Comparison of ENCODE assay signal across 12 cellular contexts in the genomic region with DNA sequence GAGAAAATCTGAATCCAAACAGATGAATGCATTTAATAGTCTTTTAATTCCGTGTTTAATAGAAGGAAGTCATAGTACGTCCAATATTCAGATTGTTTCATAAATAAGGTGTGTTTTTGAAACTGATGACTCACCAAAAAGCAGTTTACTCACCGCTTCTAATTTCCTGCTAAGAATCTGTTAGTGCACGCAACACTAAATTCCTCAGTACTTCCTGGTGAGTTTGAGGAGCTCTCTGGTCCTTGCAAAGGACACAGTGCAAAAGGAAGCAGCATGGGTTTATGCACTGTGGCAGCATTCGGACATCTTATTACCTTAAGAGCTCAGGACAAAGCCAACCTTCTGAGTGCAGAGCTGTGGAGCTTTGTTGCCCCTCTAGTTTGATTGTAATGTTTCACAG. TPM values are rescaled to one million over a fixed set of nuclear protein-coding genes. Genes with fewer than 3 reads are reported as not detected.
DNase-seq lines count a peak whose midpoint lies in the region; ATAC-seq and TF ChIP-seq lines count a peak whose summit lies in the region.
"Had no signal": no experiment of that assay in that cellular context is flagged by ENCODE, and none has a peak within 500 bp of the region (broad histone marks: within the 10 kb centered on the region; RNA-seq: fewer than 3 reads in every experiment).

No MANE protein-coding gene starts in this region.

- peaks cover 8% of the 10 kb centered on the region for H3K27me3 Mint-ChIP-seq in activated naive CD4-positive, alpha-beta T cell treated with anti-CD3 and anti-CD28 coated beads for 36 hours (ENCODE audit: low read depth)

- H3K4me1 Mint-ChIP-seq in activated naive CD4-positive, alpha-beta T cell treated with anti-CD3 and anti-CD28 coated beads for 36 hours (ENCODE audit: low read depth) = no peaks in the 10 kb centered on the region
- H3K4me1 Mint-ChIP-seq: activated naive CD4-positive, alpha-beta T cell treated with anti-CD3 and anti-CD28 coated beads, Interleukin-2, amount 50 U/mL, for 24 hours had no signal

- CTCF ChIA-PET in RWPE1 (lab: Yijun Ruan, JAX) = interaction anchor here (0.7 kb wide), 1 partner anchor 210 kb away, joined by 5 read pairs; no protein-coding TSS in a partner anchor
- CTCF ChIA-PET in activated naive CD4-positive, alpha-beta T cell treated with anti-CD3 and anti-CD28 coated beads for 36 hours (lab: Charles Lee) = interaction anchor here (1.1 kb wide), 1 partner anchor 195 kb away, joined by 3 read pairs; no protein-coding TSS in a partner anchor

- H3K4me3 ChIP-seq in fibroblast of pulmonary artery (replicated peaks; ENCODE audit: low read depth, low read length) (no peak overlapping the region), stomach (no peak overlapping the region)
- H3K4me3 ChIP-seq: heart left ventricle had no signal

- TF ChIP-seq POLR2A in stomach (IDR thresholded peaks at IDR 0.05) = no peak

- H3K4me3 Mint-ChIP-seq in activated naive CD4-positive, alpha-beta T cell treated with anti-CD3 and anti-CD28 coated beads for 36 hours = no peak overlapping the region
- H3K4me3 Mint-ChIP-seq: activated CD4-positive, alpha-beta memory T cell treated with anti-CD3 and anti-CD28 coated beads for 36 hours; activated naive CD4-positive, alpha-beta T cell treated with anti-CD3 and anti-CD28 coated beads, Interleukin-2, amount 50 U/mL, for 24 hours had no signal

- intact Hi-C loops in stomach (cut with DNase I; ENCODE audit: low total_unique reads) = no loop called here
- intact Hi-C loops in activated naive CD4-positive, alpha-beta T cell treated with anti-CD3 and anti-CD28 coated beads for 36 hours (cut with micrococcal nuclease) = loop anchor here (10.0 kb wide), 1 partner anchor 820 kb away; no protein-coding TSS in a partner anchor

- TF ChIP-seq EP300 in stomach (IDR thresholded peaks at IDR 0.05) = no peak

- no peaks in the 10 kb centered on the region for H3K36me3 Mint-ChIP-seq in activated naive CD4-positive, alpha-beta T cell treated with anti-CD3 and anti-CD28 coated beads for 36 hours (ENCODE audit: low read depth)
- H3K36me3 Mint-ChIP-seq: activated CD4-positive, alpha-beta memory T cell treated with anti-CD3 and anti-CD28 coated beads for 36 hours; activated naive CD4-positive, alpha-beta T cell treated with anti-CD3 and anti-CD28 coated beads, Interleukin-2, amount 50 U/mL, for 24 hours had no signal

- H3K36me3 ChIP-seq in stomach = no peaks in the 10 kb centered on the region
- H3K36me3 ChIP-seq: heart left ventricle had no signal

- DNase-seq in HPDE6-E6E7 (ENCODE audit: extremely low spot score) = peak; percentile 73
- DNase-seq in RWPE1 (ENCODE audit: low spot score) = peak; percentile 67
- peak; percentile 51 for DNase-seq in fibroblast of pulmonary artery (ENCODE audit: low read depth)
- peak; percentile 46 for DNase-seq in stomach
- no peak for DNase-seq in hepatic stellate cell (ENCODE audit: low spot score)
- no peak for DNase-seq in activated CD4-positive, alpha-beta T cell treated with anti-CD3 and anti-CD28 coated beads for 4 hours
- no peak for DNase-seq in activated naive CD4-positive, alpha-beta T cell treated with anti-CD3 and anti-CD28 coated beads for 36 hours
- DNase-seq: activated CD4-positive, alpha-beta memory T cell treated with anti-CD3 and anti-CD28 coated beads for 36 hours; heart left ventricle; NCI-H524 treated with DMSO at 0.1 percent for 48 hours had no signal

- H3K27ac Mint-ChIP-seq in activated naive CD4-positive, alpha-beta T cell treated with anti-CD3 and anti-CD28 coated beads for 36 hours = no peak overlapping the region
- H3K27ac Mint-ChIP-seq: activated CD4-positive, alpha-beta memory T cell treated with anti-CD3 and anti-CD28 coated beads for 36 hours; activated naive CD4-positive, alpha-beta T cell treated with anti-CD3 and anti-CD28 coated beads, Interleukin-2, amount 50 U/mL, for 24 hours had no signal

- POLR2A ChIA-PET in RWPE1 (lab: Yijun Ruan, JAX; ENCODE audit: low non-redundant PET) = no interaction called here

- H3K27me3 ChIP-seq in stomach = no peaks in the 10 kb centered on the region
- H3K27me3 ChIP-seq: heart left ventricle had no signal

- H3K27ac ChIP-seq in RWPE1 (no peak overlapping the region), stomach (peak overlapping the region in 4 of 5 donors; percentile 61 to 74 (median 68))
- H3K27ac ChIP-seq: heart left ventricle had no signal

- TF ChIP-seq CTCF in RWPE1 (conservative IDR thresholded peaks at IDR 0.05; ENCODE audit: low read depth) (no peak), fibroblast of pulmonary artery (IDR thresholded peaks at IDR 0.05; ENCODE audit: low read length, missing control alignments) (no peak), stomach (IDR thresholded peaks at IDR 0.05) (no peak)

- no peaks in the 10 kb centered on the region for H3K9me3 ChIP-seq in stomach
- H3K9me3 ChIP-seq: heart left ventricle had no signal

- ATAC-seq in GM21360 (IDR thresholded peaks at IDR 0.05; ENCODE audit: unreplicated experiment) = no peak
- ATAC-seq: heart left ventricle had no signal

- no peaks in the 10 kb centered on the region for H3K9me3 Mint-ChIP-seq in activated naive CD4-positive, alpha-beta T cell treated with anti-CD3 and anti-CD28 coated beads for 36 hours
- H3K9me3 Mint-ChIP-seq: activated CD4-positive, alpha-beta memory T cell treated with anti-CD3 and anti-CD28 coated beads for 36 hours; activated naive CD4-positive, alpha-beta T cell treated with anti-CD3 and anti-CD28 coated beads, Interleukin-2, amount 50 U/mL, for 24 hours had no signal

- WGBS in stomach, 5 donors = 18 to 44% (median 36%) methylated on average over 5 of the region's 5 CpGs

- H3K4me1 ChIP-seq in stomach = peaks cover 0 to 33% (median 17%) of the 10 kb centered on the region in 4 donors

RNA-seq across cellular contexts. Expression of gene ADGRF1, which starts 2.3 kb away (rescaled TPM):
- total RNA-seq in stomach = 1 to 10 TPM in 3 of 5 donors, under 1 TPM in 1, not detected in 1; under 0.01 to 2.3 (median 1.8) TPM
- polyA plus RNA-seq in stomach = 10 to 100 TPM in 1 of 3 donors, 1 to 10 TPM in 2; 1.5 to 13.0 (median 2.0) TPM
- not detected for total RNA-seq in activated naive CD4-positive, alpha-beta T cell treated with anti-CD3 and anti-CD28 coated beads for 36 hours
- total RNA-seq: activated CD4-positive, alpha-beta memory T cell treated with anti-CD3 and anti-CD28 coated beads for 36 hours had no signal
- polyA plus RNA-seq: heart left ventricle had no signal

Comparison
In these comparisons a context has a peak if more than half of its experiments do, and no peak if none do; other contexts are left out.
1. DNase-seq: peak in HPDE6-E6E7 (single experiment), RWPE1 (single experiment), fibroblast of pulmonary artery (single experiment) and stomach (single experiment); none in hepatic stellate cell (single experiment), activated CD4-positive, alpha-beta T cell treated with anti-CD3 and anti-CD28 coated beads for 4 hours (0 of 2) and activated naive CD4-positive, alpha-beta T cell treated with anti-CD3 and anti-CD28 coated beads for 36 hours (single experiment).